8 cellular contexts compared by ENCODE assay signal in genomic region chr15:67241132-67241855, GRCh38.
DNase-seq lines count a peak whose midpoint lies in the region; ATAC-seq lines count a peak whose summit lies in the region.

No MANE protein-coding gene starts in this region.

- ATAC-seq in GM18502 (IDR thresholded peaks at IDR 0.05; ENCODE audit: poor library complexity, unreplicated experiment) (peak; percentile 85), GM21515 (IDR thresholded peaks at IDR 0.05; ENCODE audit: unreplicated experiment) (peak; percentile 74), HG03565 (IDR thresholded peaks at IDR 0.05; ENCODE audit: unreplicated experiment) (peak; percentile 76)

- DNase-seq in germinal center (ENCODE audit: low spot score) (peak; percentile 25), amygdala (lab: John Stamatoyannopoulos, UW) (no peak), DMS 273 (lab: John Stamatoyannopoulos, UW; ENCODE audit: unreplicated experiment) (no peak), nucleus accumbens (lab: John Stamatoyannopoulos, UW) (no peak)
- DNase-seq in activated effector memory CD4-positive, alpha-beta T cell treated with Interleukin-2 at 50 U/mL for 16 hours: no peak
